Comparison of ENCODE assay signal across 23 cellular contexts in genomic region chr6:5011346-5011745, GRCh38. TPM values are rescaled to one million over a fixed set of nuclear protein-coding genes. Genes with fewer than 3 reads are reported as not detected.
A peak's percentile ranks its signal among the peaks of the same experiment; 100 is the strongest.
DNase-seq lines count a peak whose midpoint lies in the region; ATAC-seq, FAIRE-seq and TF ChIP-seq lines count a peak whose summit lies in the region.
"Had no signal": no experiment of that assay in that cellular context is flagged by ENCODE, and none has a peak within 500 bp of the region (broad histone marks: within the 10 kb centered on the region; RNA-seq: fewer than 3 reads in every experiment).

No MANE protein-coding gene starts in this region.

- no peaks in the 10 kb centered on the region for H3K9me3 ChIP-seq in K562 (replicated peaks; ENCODE audit: control insufficient read depth, insufficient read depth, low read depth, low read length)
- H3K9me3 ChIP-seq in neural progenitor cell (ENCODE audit: low read depth) = no peaks in the 10 kb centered on the region
- H3K9me3 ChIP-seq: BE2C had no signal

- no peak for TF ChIP-seq CTCF in WTC11 (IDR thresholded peaks at IDR 0.05)
- TF ChIP-seq CTCF in K562 (IDR thresholded peaks at IDR 0.05 in 2 of 3, conservative IDR thresholded peaks at IDR 0.05 in 1 of 3; ENCODE audit: insufficient read depth in 2 of 3, low read depth in 1 of 3, low read length in 3 of 3) = no peak
- TF ChIP-seq CTCF in neural progenitor cell (IDR thresholded peaks at IDR 0.05) = no peak

- WGBS in K562 (ENCODE audit: insufficient coverage, low coverage, missing lambda C conversion rate) = 37% methylated on average over 12 of the region's 12 CpGs

- H3K4me1 Mint-ChIP-seq in WTC11 (peaks cover 5% of the 10 kb centered on the region), neural progenitor cell (peaks cover 4% of the 10 kb centered on the region)
- H3K4me1 Mint-ChIP-seq: CD14-positive monocyte; CD8-positive, alpha-beta memory T cell had no signal

- POLR2A ChIA-PET in WTC11 (lab: Charles Lee) = no interaction called here
- POLR2A ChIA-PET in K562 (lab: Yijun Ruan, JAX) = interaction anchor here (0.6 kb wide), 1 partner anchor 37 kb away, joined by 4 read pairs; no protein-coding TSS in a partner anchor

- H3K27ac Mint-ChIP-seq in WTC11 (peak overlapping the region; percentile 52; the same call in 1 of the 2 replicates), neural progenitor cell (no peak overlapping the region)
- H3K27ac Mint-ChIP-seq: CD14-positive monocyte; CD4-positive, alpha-beta memory T cell had no signal

- CTCF ChIA-PET in WTC11 (lab: Charles Lee) (interaction anchor here (1.6 kb wide), 1 partner anchor 19 kb away, joined by 3 read pairs; no protein-coding TSS in a partner anchor), K562 (lab: Yijun Ruan, JAX; ENCODE audit: low intra/inter-chr PET ratio) (no interaction called here)

- intact Hi-C loops in K562 (cut with micrococcal nuclease) = no loop called here

- ATAC-seq in WTC11 (peak; percentile 46; the same call in 1 of the 2 replicates), K562 (no peak; the same call in 2 of the 3 replicates)

- H2AFZ ChIP-seq in K562 (ENCODE audit: low read depth, low read length) = peak overlapping the region; percentile 40; the same call in 1 of the 2 replicates
- H2AFZ ChIP-seq in neural progenitor cell (replicated peaks) = peak overlapping the region; percentile 5

- H3K9me3 Mint-ChIP-seq in WTC11 (peaks cover 12% of the 10 kb centered on the region), neural progenitor cell (peaks cover 5% of the 10 kb centered on the region)

- H3K9ac ChIP-seq in K562 (ENCODE audit: insufficient read depth in 1 of 2, low read depth in 2 of 2, low read length in 2 of 2) (no peak overlapping the region; a peak in 1 of 4 replicates), neural progenitor cell (no peak overlapping the region)
- H3K9ac ChIP-seq: BLaER1 had no signal

- no peaks in the 10 kb centered on the region; the same call in 2 of the 3 replicates for H3K36me3 ChIP-seq in K562 (ENCODE audit: control insufficient read depth, insufficient read depth, low read length)
- H3K36me3 ChIP-seq in neural progenitor cell = no peaks in the 10 kb centered on the region
- H3K36me3 ChIP-seq: BE2C, BLaER1 had no signal

- in situ Hi-C loops in K562 (cut with MboI) = no loop called here

- H3K4me3 ChIP-seq in K562 = no peak overlapping the region
- H3K4me3 ChIP-seq in neural progenitor cell = no peak overlapping the region
- H3K4me3 ChIP-seq: BLaER1 had no signal

- no peak for TF ChIP-seq RAD21 in K562 (CRISPR knock-in tag; conservative IDR thresholded peaks at IDR 0.05 in 1 of 2, IDR thresholded peaks at IDR 0.05 in 1 of 2)

- TF ChIP-seq POLR2A in K562 (conservative IDR thresholded peaks at IDR 0.05) = no peak

- H3K79me2 ChIP-seq in K562 (ENCODE audit: control insufficient read depth, insufficient read depth, low read length) (no peaks in the 10 kb centered on the region), neural progenitor cell (ENCODE audit: low read depth) (no peaks in the 10 kb centered on the region)

- no peak overlapping the region for H3K27ac ChIP-seq in K562 (ENCODE audit: extremely low read depth, low read depth, low read length)
- no peak overlapping the region for H3K27ac ChIP-seq in neural progenitor cell
- H3K27ac ChIP-seq: BLaER1 had no signal

- no peaks in the 10 kb centered on the region for H3F3A ChIP-seq in neural progenitor cell (ENCODE audit: low read depth)

- FAIRE-seq in K562 (lab: Jason Lieb, UNC) = no peak
- FAIRE-seq: A204.1, G401.6, GM12891, GM19239 had no signal

- H3K4me1 ChIP-seq in K562 (replicated peaks in 1 of 2; ENCODE audit: control insufficient read depth in 2 of 2, insufficient read depth in 2 of 2, low read length in 2 of 2) (no peaks in the 10 kb centered on the region; a peak in 1 of 5 replicates), neural progenitor cell (no peaks in the 10 kb centered on the region)
- H3K4me1 ChIP-seq: BE2C, BLaER1 had no signal

- H3K27me3 Mint-ChIP-seq in WTC11 (ENCODE audit: low read depth) (peaks cover 3% of the 10 kb centered on the region; the same call in 1 of the 2 replicates), neural progenitor cell (ENCODE audit: insufficient read depth, low read depth) (peaks cover 2% of the 10 kb centered on the region)
- H3K27me3 Mint-ChIP-seq: CD4-positive, CD25-positive, alpha-beta regulatory T cell had no signal

- H3K4me2 ChIP-seq in K562 (ENCODE audit: insufficient read depth, low read length) (no peak overlapping the region), neural progenitor cell (no peak overlapping the region)
- H3K4me2 ChIP-seq: BLaER1 had no signal

- H3K4me3 Mint-ChIP-seq in WTC11 (no peak overlapping the region), neural progenitor cell (no peak overlapping the region)
- H3K4me3 Mint-ChIP-seq: CD14-positive monocyte; CD4-positive, alpha-beta memory T cell; CD4-positive, CD25-positive, alpha-beta regulatory T cell; CD8-positive, alpha-beta memory T cell had no signal

- H4K20me1 ChIP-seq in K562 (replicated peaks; ENCODE audit: control insufficient read depth, insufficient read depth, low read length) (no peaks in the 10 kb centered on the region), neural progenitor cell (ENCODE audit: low read depth) (no peaks in the 10 kb centered on the region)
- H4K20me1 ChIP-seq: BLaER1 had no signal

- no peaks in the 10 kb centered on the region for H3K9me1 ChIP-seq in K562 (ENCODE audit: control insufficient read depth, insufficient read depth, low read length)

- DNase-seq in WTC11 (ENCODE audit: low spot score) = no peak
- DNase-seq in K562 (ENCODE audit: extremely low read depth in 1 of 4, low spot score in 3 of 4) = no peak
- no peak for DNase-seq in neural progenitor cell (ENCODE audit: low spot score)
- no peak for DNase-seq in NCI-H226
- DNase-seq in DMS 273 treated with DMSO at 0.1 percent for 48 hours (lab: John Stamatoyannopoulos, UW) = no peak
- DNase-seq in activated effector memory CD4-positive, alpha-beta T cell treated with anti-CD3 and anti-CD28 coated beads, Interleukin-2, amount 50 U/mL, for 16 hours = no peak
- no peak for DNase-seq in SIG-M5 (lab: John Stamatoyannopoulos, UW)
- DNase-seq: 8988T; ACHN; BE2C; C1 segment of cervical spinal cord; CD4-positive, alpha-beta memory T cell; CD4-positive, CD25-positive, alpha-beta regulatory T cell; CD8-positive, alpha-beta memory T cell; COR-L47; DMS79 treated with DMSO at 0.1 percent for 48 hours; GF-D8 had no signal

- H3K36me3 Mint-ChIP-seq in WTC11 = peaks cover 3% of the 10 kb centered on the region; the same call in 1 of the 2 replicates
- no peaks in the 10 kb centered on the region for H3K36me3 Mint-ChIP-seq in neural progenitor cell
- H3K36me3 Mint-ChIP-seq: CD14-positive monocyte had no signal

- H3K27me3 ChIP-seq in K562 (ENCODE audit: control insufficient read depth in 2 of 2, insufficient read depth in 2 of 2, low read length in 2 of 2) (peaks cover 0 to 5% of the 10 kb centered on the region in 2 experiments; a peak in 1 of 5 replicates), neural progenitor cell (no peaks in the 10 kb centered on the region)
- H3K27me3 ChIP-seq: BE2C, BLaER1 had no signal

- TF ChIP-seq EP300 in K562 (IDR thresholded peaks at IDR 0.05; ENCODE audit: low read length) = no peak

- BruUV-seq in K562 (replicated peaks; lab: Mats Ljungman, UMichigan) = no TSS peak

TF ChIP-seq in WTC11, 78 proteins besides CTCF, POLR2A, EP300 and RAD21 (continues in another document):
- TF ChIP-seq TP53 (CRISPR knock-in tag; IDR thresholded peaks at IDR 0.05) (no peak), MYBL2 (CRISPR knock-in tag; IDR thresholded peaks at IDR 0.05) (no peak), ZNF317 (CRISPR knock-in tag; IDR thresholded peaks at IDR 0.05; ENCODE audit: borderline replicate concordance, low read depth) (no peak), ZMAT4 (CRISPR knock-in tag; IDR thresholded peaks at IDR 0.05) (no peak), ZNF396 (CRISPR knock-in tag; IDR thresholded peaks at IDR 0.05; ENCODE audit: borderline replicate concordance) (no peak)

TF ChIP-seq in K562, 482 proteins besides CTCF, POLR2A, EP300 and RAD21 (continues in another document):
- no peak for TF ChIP-seq ZNF77 (CRISPR knock-in tag; IDR thresholded peaks at IDR 0.05)
- TF ChIP-seq HMG20A (CRISPR knock-in tag; conservative IDR thresholded peaks at IDR 0.05) = no peak
- no peak for TF ChIP-seq IRF1 (CRISPR knock-in tag; IDR thresholded peaks at IDR 0.05; ENCODE audit: borderline replicate concordance)
- TF ChIP-seq ZNF239 (CRISPR knock-in tag; IDR thresholded peaks at IDR 0.05) = no peak
- TF ChIP-seq GATA2 (CRISPR knock-in tag; IDR thresholded peaks at IDR 0.05) = no peak
- TF ChIP-seq HCFC1 (IDR thresholded peaks at IDR 0.05; ENCODE audit: low read depth, low read length) = no peak
- no peak for TF ChIP-seq SMAD3 (CRISPR knock-in tag; conservative IDR thresholded peaks at IDR 0.05)
- TF ChIP-seq EP400 (IDR thresholded peaks at IDR 0.05) = no peak
- no peak for TF ChIP-seq MAFG (tag; conservative IDR thresholded peaks at IDR 0.05)

RNA-seq across cellular contexts. Expression of gene RPP40, which starts 7.5 kb away (rescaled TPM):
- total RNA-seq in WTC11 (2021) (10.1 to 12.2 TPM (median 10.9 TPM) in 3 replicates), K562 (2014; rRNA removed) (34.7 and 41.1 TPM in 2 replicates), K562 (2014; rRNA removed; fragmentation: Illumina TruSeq; extraction: Trizol) (39.9 and 41.0 TPM in 2 replicates), K562 (2015; rRNA removed; fragmentation: Illumina TruSeq; extraction: Trizol) (36.4 and 39.0 TPM in 2 replicates), K562 (2021) (28.1 and 30.2 TPM in 2 replicates), neural progenitor cell (ENCODE audit: low replicate concordance) (19.3 and 23.2 TPM in 2 replicates)
- 10.1 and 10.8 TPM in 2 replicates for total RNA-seq in K562 (2011; cell fraction: chromatin; rRNA removed; ENCODE audit: low replicate concordance)
- 7.1 and 8.8 TPM in 2 replicates for total RNA-seq in K562 (2011; cell fraction: nucleolus; rRNA removed)
- 7.9 and 13.3 TPM in 2 replicates for total RNA-seq in K562 (2011; cell fraction: nucleoplasm; rRNA removed)
- polyA plus RNA-seq in K562 (2011; rRNA removed) (15.9 and 22.6 TPM in 2 replicates), K562 (2014; fragmentation: Illumina TruSeq; extraction: Trizol) (48.2 and 51.2 TPM in 2 replicates), K562 (2014; fragmentation: Nextera tagmentation; extraction: Ambion mirVana) (100 to 1,000 TPM; 103 to 114 TPM), K562 (2014; rRNA removed) (35.7 and 46.6 TPM in 2 replicates)
- polyA plus RNA-seq in K562 (2011; cell fraction: cytosol; rRNA removed) = 8.4 and 11.0 TPM in 2 replicates
- 12.8 and 16.4 TPM in 2 replicates for polyA plus RNA-seq in K562 (2011; cell fraction: nucleus; rRNA removed)
- polyA plus RNA-seq in K562 (2012) = 16.5 and 38.9 TPM in 2 replicates
- polyA minus RNA-seq in K562 (2011; rRNA and poly(A)+ RNA removed) = 17.4 and 17.6 TPM in 2 replicates
- polyA minus RNA-seq in K562 (2011; cell fraction: cytosol; rRNA and poly(A)+ RNA removed) = 6.8 and 8.6 TPM in 2 replicates
- polyA minus RNA-seq in K562 (2011; cell fraction: nucleus; rRNA and poly(A)+ RNA removed) = 9.7 and 17.2 TPM in 2 replicates
